ENCODE assay signal across 1 cellular context in genomic region chr15:35136552-35136951, GRCh38.
TF ChIP-seq lines count a peak whose summit lies in the region.

No MANE protein-coding gene starts in this region.

TF ChIP-seq in IMR-90, 13 proteins besides CTCF, POLR2A, EP300 and RAD21 (continued from another document):
- TF ChIP-seq MXI1 (IDR thresholded peaks at IDR 0.05; ENCODE audit: borderline replicate concordance, low read depth, low read length), result no peak
- TF ChIP-seq ELK1 (IDR thresholded peaks at IDR 0.05; ENCODE audit: borderline replicate concordance, low read depth, low read length), result no peak
- no peak for TF ChIP-seq NFE2L2 (IDR thresholded peaks at IDR 0.05; ENCODE audit: low read depth, low read length)
- no peak for TF ChIP-seq MAFK (IDR thresholded peaks at IDR 0.05; ENCODE audit: low read depth, low read length)
- TF ChIP-seq BHLHE40 (IDR thresholded peaks at IDR 0.05; ENCODE audit: low read depth, low read length), result no peak
- TF ChIP-seq SMC3 (IDR thresholded peaks at IDR 0.05; ENCODE audit: low read depth, low read length), result no peak
